Comparison of ENCODE assay signal across 16 cellular contexts in the genomic region with DNA sequence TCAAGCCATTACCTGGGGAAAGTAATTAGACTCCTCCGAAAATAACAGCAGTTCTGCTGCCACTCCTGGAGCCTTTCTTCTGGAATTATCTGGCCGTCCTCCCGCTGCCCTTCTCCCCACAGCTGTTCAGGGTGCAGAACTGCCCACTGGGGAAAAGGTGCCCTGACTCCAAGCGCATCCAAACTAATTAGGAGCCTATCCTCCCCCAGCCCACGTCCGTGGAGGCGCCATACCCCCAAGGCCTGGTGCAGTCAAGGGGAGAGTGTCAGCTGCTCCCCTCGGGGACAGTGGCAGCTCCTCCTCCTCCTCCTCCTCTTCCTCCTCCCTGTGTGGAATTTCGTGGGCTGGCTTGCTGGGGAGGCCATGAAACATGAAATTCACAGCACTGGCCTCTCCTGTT.
DNase-seq lines count a peak whose midpoint lies in the region; ATAC-seq and TF ChIP-seq lines count a peak whose summit lies in the region.
"Had no signal": no experiment of that assay in that cellular context is flagged by ENCODE, and none has a peak within 500 bp of the region (broad histone marks: within the 10 kb centered on the region; RNA-seq: fewer than 3 reads in every experiment).

No MANE protein-coding gene starts in this region.

- H3K36me3 ChIP-seq in endodermal cell (ENCODE audit: control insufficient read depth, insufficient read depth, low read length): no peaks in the 10 kb centered on the region
- H3K36me3 ChIP-seq: left lung, tibial artery had no signal

- H3K27me3 ChIP-seq in endodermal cell (ENCODE audit: control insufficient read depth, insufficient read depth, low read length, poor library complexity, severe bottlenecking): no peaks in the 10 kb centered on the region
- H3K27me3 ChIP-seq: left lung, tibial artery had no signal

- peaks cover 22% of the 10 kb centered on the region for H3K4me1 Mint-ChIP-seq in endodermal cell
- H3K4me1 Mint-ChIP-seq in stimulated activated effector memory CD8-positive, alpha-beta T cell treated with anti-CD3 and anti-CD28 coated beads, Interleukin-12 subunit alpha, Interleukin-12 subunit beta, amount 100 ng/mL, for 72 hours: peaks cover 19% of the 10 kb centered on the region
- H3K4me1 Mint-ChIP-seq in activated CD8-positive, alpha-beta memory T cell treated with anti-CD3 and anti-CD28 coated beads, Interleukin-2, amount 10 ng/mL, durations not matched to agents 7 days and 5 days: peaks cover 2% of the 10 kb centered on the region

- no peak overlapping the region for H3K9ac ChIP-seq in endodermal cell (ENCODE audit: extremely low read depth, low read length, poor library complexity, severe bottlenecking)

- WGBS in endodermal cell (ENCODE audit: insufficient coverage in 1 of 2, insufficient read length in 1 of 2), 2 experiments: 92 to 100% methylated on average over 3 to 9 of the region's 9 CpGs

- intact Hi-C loops in sciatic nerve (cut with DNase I): no loop called here

- no peak overlapping the region for H3K4me3 ChIP-seq in endodermal cell (ENCODE audit: low read length)
- H3K4me3 ChIP-seq: left lung, tibial artery had no signal

- H3K9me3 Mint-ChIP-seq in endodermal cell: peaks cover 5% of the 10 kb centered on the region
- H3K9me3 Mint-ChIP-seq in stimulated activated effector memory CD8-positive, alpha-beta T cell treated with anti-CD3 and anti-CD28 coated beads, Interleukin-12 subunit alpha, Interleukin-12 subunit beta, amount 100 ng/mL, for 72 hours: no peaks in the 10 kb centered on the region
- H3K9me3 Mint-ChIP-seq in activated CD8-positive, alpha-beta memory T cell treated with anti-CD3 and anti-CD28 coated beads, Interleukin-2, amount 10 ng/mL, durations not matched to agents 7 days and 5 days (ENCODE audit: low read depth): no peaks in the 10 kb centered on the region

- DNase-seq in activated CD4-positive, CD25-positive, alpha-beta regulatory T cell treated with anti-CD3 and anti-CD28 coated beads, Interleukin-2, amount 50 U/mL, for 72 hours: peak; percentile 12
- DNase-seq in activated CD4-positive, CD25-positive, alpha-beta regulatory T cell (lab: John Stamatoyannopoulos, UW): no peak
- no peak for DNase-seq in endodermal cell
- no peak for DNase-seq in stimulated activated effector memory CD8-positive, alpha-beta T cell treated with anti-CD3 and anti-CD28 coated beads, Interleukin-12 subunit alpha, Interleukin-12 subunit beta, amount 100 ng/mL, for 72 hours (ENCODE audit: low spot score in 2 of 2)
- DNase-seq in activated CD8-positive, alpha-beta memory T cell treated with anti-CD3 and anti-CD28 coated beads, Interleukin-2, amount 10 ng/mL, durations not matched to agents 7 days and 5 days: no peak
- no peak for DNase-seq in sciatic nerve (ENCODE audit: low spot score)
- DNase-seq in C1 segment of cervical spinal cord (lab: John Stamatoyannopoulos, UW): no peak
- DNase-seq: activated CD8-positive, alpha-beta T cell treated with anti-CD3 and anti-CD28 coated beads, Interleukin-2, amount 10 ng/mL, durations not matched to agents 7 days and 5 days; activated naive CD4-positive, alpha-beta T cell treated with Interleukin-2 at 50 U/mL for 16 hours; NCI-H1417 treated with DMSO at 0.1 percent for 48 hours; nucleus accumbens; T-helper 9 cell had no signal

- H3K4me3 Mint-ChIP-seq in endodermal cell: no peak overlapping the region
- no peak overlapping the region for H3K4me3 Mint-ChIP-seq in stimulated activated effector memory CD8-positive, alpha-beta T cell treated with anti-CD3 and anti-CD28 coated beads, Interleukin-12 subunit alpha, Interleukin-12 subunit beta, amount 100 ng/mL, for 72 hours
- no peak overlapping the region for H3K4me3 Mint-ChIP-seq in activated CD8-positive, alpha-beta memory T cell treated with anti-CD3 and anti-CD28 coated beads, Interleukin-2, amount 10 ng/mL, durations not matched to agents 7 days and 5 days
- H3K4me3 Mint-ChIP-seq: activated CD8-positive, alpha-beta T cell treated with anti-CD3 and anti-CD28 coated beads, Interleukin-2, amount 10 ng/mL, durations not matched to agents 7 days and 5 days had no signal

- peaks cover 3% of the 10 kb centered on the region for H3K4me1 ChIP-seq in endodermal cell (ENCODE audit: control insufficient read depth, insufficient read depth, low read length)

- peak overlapping the region; percentile 79 for H3K27ac ChIP-seq in endodermal cell (ENCODE audit: low read depth, low read length)
- H3K27ac ChIP-seq: 22Rv1, left lung, tibial artery had no signal

- CTCF ChIA-PET in activated CD8-positive, alpha-beta memory T cell treated with anti-CD3 and anti-CD28 coated beads, Interleukin-2, amount 10 ng/mL, durations not matched to agents 7 days and 5 days (lab: Charles Lee): no interaction called here

- no peaks in the 10 kb centered on the region for H3K9me3 ChIP-seq in endodermal cell (ENCODE audit: control insufficient read depth, low read length)
- H3K9me3 ChIP-seq: left lung, tibial artery had no signal

- TF ChIP-seq CTCF in endodermal cell (conservative IDR thresholded peaks at IDR 0.05): no peak

- H3K27ac Mint-ChIP-seq in endodermal cell: no peak overlapping the region
- peak overlapping the region; percentile 70 for H3K27ac Mint-ChIP-seq in stimulated activated effector memory CD8-positive, alpha-beta T cell treated with anti-CD3 and anti-CD28 coated beads, Interleukin-12 subunit alpha, Interleukin-12 subunit beta, amount 100 ng/mL, for 72 hours
- H3K27ac Mint-ChIP-seq in activated CD8-positive, alpha-beta memory T cell treated with anti-CD3 and anti-CD28 coated beads, Interleukin-2, amount 10 ng/mL, durations not matched to agents 7 days and 5 days: no peak overlapping the region
- H3K27ac Mint-ChIP-seq: activated CD8-positive, alpha-beta T cell treated with anti-CD3 and anti-CD28 coated beads, Interleukin-2, amount 10 ng/mL, durations not matched to agents 7 days and 5 days had no signal

- ATAC-seq in HG02973 (IDR thresholded peaks at IDR 0.05; ENCODE audit: unreplicated experiment) (peak; percentile 13), sciatic nerve (no peak)
- no peak for ATAC-seq in stimulated activated effector memory CD8-positive, alpha-beta T cell treated with anti-CD3 and anti-CD28 coated beads, Interleukin-12 subunit alpha, Interleukin-12 subunit beta, amount 100 ng/mL, for 72 hours
- no peak for ATAC-seq in activated CD8-positive, alpha-beta memory T cell treated with anti-CD3 and anti-CD28 coated beads, Interleukin-2, amount 10 ng/mL, durations not matched to agents 7 days and 5 days
- ATAC-seq: activated CD8-positive, alpha-beta T cell treated with anti-CD3 and anti-CD28 coated beads, Interleukin-2, amount 10 ng/mL, durations not matched to agents 7 days and 5 days; left lung had no signal

- no peaks in the 10 kb centered on the region for H3K27me3 Mint-ChIP-seq in endodermal cell (ENCODE audit: insufficient read depth)
- H3K27me3 Mint-ChIP-seq in activated CD8-positive, alpha-beta memory T cell treated with anti-CD3 and anti-CD28 coated beads, Interleukin-2, amount 10 ng/mL, durations not matched to agents 7 days and 5 days: peaks cover 2% of the 10 kb centered on the region

- peaks cover 17% of the 10 kb centered on the region for H3K36me3 Mint-ChIP-seq in endodermal cell (ENCODE audit: low read depth)
- no peaks in the 10 kb centered on the region for H3K36me3 Mint-ChIP-seq in stimulated activated effector memory CD8-positive, alpha-beta T cell treated with anti-CD3 and anti-CD28 coated beads, Interleukin-12 subunit alpha, Interleukin-12 subunit beta, amount 100 ng/mL, for 72 hours
- no peaks in the 10 kb centered on the region for H3K36me3 Mint-ChIP-seq in activated CD8-positive, alpha-beta memory T cell treated with anti-CD3 and anti-CD28 coated beads, Interleukin-2, amount 10 ng/mL, durations not matched to agents 7 days and 5 days
